In the genomic region with DNA sequence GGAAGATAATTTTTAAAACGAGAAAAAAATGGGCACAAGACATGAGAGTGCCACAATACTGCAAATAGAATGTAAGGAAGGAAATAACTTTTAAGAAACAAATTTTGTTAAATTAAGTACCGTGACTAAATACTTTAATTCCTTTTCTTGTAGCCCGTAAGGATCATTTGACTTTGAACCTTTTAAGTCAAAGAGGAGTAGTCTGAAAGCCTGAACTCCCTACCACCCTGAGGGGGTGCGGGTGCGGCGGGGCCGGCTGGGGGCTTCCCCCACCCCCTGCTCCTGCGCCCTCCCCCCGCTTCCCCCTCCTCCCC, we compare ENCODE assay signal across 8 cellular contexts. TPM values are rescaled to one million over a fixed set of nuclear protein-coding genes. Genes with fewer than 3 reads are reported as not detected.
DNase-seq lines count a peak whose midpoint lies in the region; ATAC-seq and TF ChIP-seq lines count a peak whose summit lies in the region.

No MANE protein-coding gene starts in this region.

- peak overlapping the region; percentile 84 for H3K4me3 ChIP-seq in WERI-Rb-1 (ENCODE audit: low read depth, low read length)
- H3K4me3 ChIP-seq in fibroblast of villous mesenchyme (ENCODE audit: low read depth, low read length) = peak overlapping the region; percentile 82
- no peak overlapping the region for H3K4me3 ChIP-seq in rectal smooth muscle tissue (ENCODE audit: low read length)

- H3K36me3 ChIP-seq in ES-I3 (ENCODE audit: insufficient read depth, low read length) = no peaks in the 10 kb centered on the region; the same call in 1 of the 2 replicates
- H3K36me3 ChIP-seq in WERI-Rb-1 = no peaks in the 10 kb centered on the region; the same call in 1 of the 2 replicates
- no peaks in the 10 kb centered on the region for H3K36me3 ChIP-seq in rectal smooth muscle tissue (ENCODE audit: control insufficient read depth, insufficient read depth, low read length)

- H3K9me3 ChIP-seq in ES-I3 (ENCODE audit: control insufficient read depth, insufficient read depth, low read length) (peaks cover 8% of the 10 kb centered on the region; the same call in 1 of the 2 replicates), WERI-Rb-1 (ENCODE audit: severe bottlenecking) (peaks cover 5% of the 10 kb centered on the region)

- no peak for ATAC-seq in activated CD4-positive, CD25-positive, alpha-beta regulatory T cell treated with anti-CD3 and anti-CD28 coated beads, Interleukin-2, amount 50 U/mL, for 24 hours
- no peak for ATAC-seq in GM21367 (IDR thresholded peaks at IDR 0.05; ENCODE audit: unreplicated experiment)

- H3K4me1 ChIP-seq in ES-I3 (ENCODE audit: insufficient read depth, low read length) (peaks cover 43% of the 10 kb centered on the region), rectal smooth muscle tissue (ENCODE audit: control insufficient read depth, insufficient read depth, low read length) (no peaks in the 10 kb centered on the region)

- TF ChIP-seq CTCF in WERI-Rb-1 (IDR thresholded peaks at IDR 0.05; ENCODE audit: low read depth, low read length) (no peak), fibroblast of villous mesenchyme (IDR thresholded peaks at IDR 0.05; ENCODE audit: insufficient read depth, low read depth, low read length) (no peak)

- no peak for DNase-seq in WERI-Rb-1
- no peak for DNase-seq in fibroblast of villous mesenchyme (ENCODE audit: low read depth)
- DNase-seq in RKO (ENCODE audit: low spot score) = no peak
- no peak for DNase-seq in SKM-1 treated with dmso at 0.1 percent for 144 hours (lab: John Stamatoyannopoulos, UW; ENCODE audit: unreplicated experiment)

- peak overlapping the region; percentile 41; the same call in 1 of the 2 replicates for H3K9ac ChIP-seq in ES-I3 (ENCODE audit: low read depth, low read length)
- H3K9ac ChIP-seq in rectal smooth muscle tissue (ENCODE audit: low read length) = no peak overlapping the region

- H3K27me3 ChIP-seq in WERI-Rb-1 (ENCODE audit: insufficient read depth, low read depth, severe bottlenecking) (no peaks in the 10 kb centered on the region), rectal smooth muscle tissue (ENCODE audit: control insufficient read depth, insufficient read depth, low read length) (no peaks in the 10 kb centered on the region)

- H3K27ac ChIP-seq in WERI-Rb-1 (no peak overlapping the region), rectal smooth muscle tissue (ENCODE audit: low read depth, low read length) (peak overlapping the region; percentile 89)

RNA-seq across cellular contexts. Expression of gene PHACTR2, which starts 0.2 kb away (rescaled TPM):
- 51.4 and 62.5 TPM in 2 replicates for total RNA-seq in fibroblast of villous mesenchyme
